Comparison of ENCODE assay signal across 12 cellular contexts in the genomic region with DNA sequence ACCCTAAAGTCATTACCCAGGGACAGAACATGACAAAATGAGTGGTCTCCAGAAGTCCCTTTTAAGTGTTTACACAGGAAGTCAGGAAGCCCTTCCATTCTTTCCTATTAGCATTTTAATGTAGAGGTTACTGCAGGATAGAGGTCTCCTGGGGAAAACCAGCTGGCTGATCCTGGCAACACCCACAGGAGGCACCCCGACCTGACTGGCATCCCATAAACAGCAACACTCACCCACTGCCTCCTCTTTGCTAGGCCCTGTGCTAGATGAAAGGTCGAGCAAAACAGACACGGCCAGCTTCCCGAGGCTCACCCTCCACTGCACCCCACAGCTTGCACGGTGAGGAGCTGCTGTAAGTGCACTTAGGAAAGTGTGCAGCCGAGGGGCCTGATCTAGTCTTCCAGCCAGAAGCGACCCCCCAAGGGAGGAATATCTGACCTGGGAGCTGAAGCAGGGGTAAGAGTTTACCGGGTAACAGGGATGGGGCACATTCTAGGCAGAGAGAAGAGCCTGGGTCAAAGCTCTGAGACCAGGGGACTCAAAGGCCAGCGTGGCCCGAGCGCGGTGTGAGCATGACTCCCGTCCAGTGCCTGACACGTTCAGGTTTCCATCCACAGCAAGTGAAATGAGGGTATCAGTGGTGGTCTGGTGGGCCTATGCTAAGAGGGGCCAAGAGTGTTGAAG. TPM values are rescaled to one million over a fixed set of nuclear protein-coding genes. Genes with fewer than 3 reads are reported as not detected.
DNase-seq lines count a peak whose midpoint lies in the region; ATAC-seq lines count a peak whose summit lies in the region.
"Had no signal": no experiment of that assay in that cellular context is flagged by ENCODE, and none has a peak within 500 bp of the region (broad histone marks: within the 10 kb centered on the region; RNA-seq: fewer than 3 reads in every experiment).

No MANE protein-coding gene starts in this region.

- POLR2A ChIA-PET in CD8-positive, alpha-beta memory T cell (lab: Charles Lee) = interaction anchor here (1.9 kb wide), 1 partner anchor 9 kb away, joined by 7 read pairs; a partner anchor contains a TSS
- POLR2A ChIA-PET in activated naive CD8-positive, alpha-beta T cell treated with anti-CD3 and anti-CD28 coated beads, Interleukin-2, amount 10 ng/mL, durations not matched to agents 7 days and 5 days (lab: Charles Lee) = no interaction called here
- POLR2A ChIA-PET in naive thymus-derived CD8-positive, alpha-beta T cell (lab: Charles Lee) = interaction anchor here (0.6 to 2.2 kb wide), 4 partner anchors 8 to 174 kb away, joined by 3 to 14 read pairs (median 6); a partner anchor contains a TSS

- CTCF ChIA-PET in CD8-positive, alpha-beta memory T cell (lab: Charles Lee) = interaction anchor here (2.3 kb wide), 1 partner anchor 30 kb away, joined by 8 read pairs; a partner anchor contains a TSS

- peaks cover 4% of the 10 kb centered on the region for H3K36me3 ChIP-seq in CD8-positive, alpha-beta memory T cell (ENCODE audit: insufficient read depth, low read length)
- H3K36me3 ChIP-seq in KOPT-K1 (ENCODE audit: insufficient read depth, low read length) = peaks cover 30% of the 10 kb centered on the region
- H3K36me3 ChIP-seq: colonic mucosa had no signal

- no peaks in the 10 kb centered on the region for H3K9me3 Mint-ChIP-seq in CD8-positive, alpha-beta memory T cell
- H3K9me3 Mint-ChIP-seq in activated naive CD8-positive, alpha-beta T cell treated with anti-CD3 and anti-CD28 coated beads, Interleukin-2, amount 10 ng/mL, durations not matched to agents 7 days and 5 days = no peaks in the 10 kb centered on the region
- no peaks in the 10 kb centered on the region for H3K9me3 Mint-ChIP-seq in naive thymus-derived CD8-positive, alpha-beta T cell

- no peak overlapping the region for H3K4me3 ChIP-seq in CD8-positive, alpha-beta memory T cell (ENCODE audit: low read length)
- H3K4me3 ChIP-seq: colonic mucosa, gastroesophageal sphincter, right atrium auricular region had no signal

- peak overlapping the region; percentile 80 to 92 (median 86) for H3K27ac Mint-ChIP-seq in CD8-positive, alpha-beta memory T cell
- peak overlapping the region; percentile 68 for H3K27ac Mint-ChIP-seq in activated naive CD8-positive, alpha-beta T cell treated with anti-CD3 and anti-CD28 coated beads, Interleukin-2, amount 10 ng/mL, durations not matched to agents 7 days and 5 days
- peak overlapping the region; percentile 85 to 95 (median 90) for H3K27ac Mint-ChIP-seq in naive thymus-derived CD8-positive, alpha-beta T cell

- H3K27ac ChIP-seq in CD8-positive, alpha-beta memory T cell (ENCODE audit: low read depth, low read length) = no peak overlapping the region
- H3K27ac ChIP-seq in KOPT-K1 (ENCODE audit: low read depth, low read length, poor library complexity, severe bottlenecking) = peak overlapping the region; percentile 56
- H3K27ac ChIP-seq: colonic mucosa, gastroesophageal sphincter, right atrium auricular region had no signal

- peaks cover 35% of the 10 kb centered on the region for H3K4me1 ChIP-seq in CD8-positive, alpha-beta memory T cell (ENCODE audit: insufficient read depth, low read length)
- H3K4me1 ChIP-seq: colonic mucosa had no signal

- H3K4me1 Mint-ChIP-seq in CD8-positive, alpha-beta memory T cell = peaks cover 42 to 50% (median 46%) of the 10 kb centered on the region in 3 donors
- H3K4me1 Mint-ChIP-seq in activated naive CD8-positive, alpha-beta T cell treated with anti-CD3 and anti-CD28 coated beads, Interleukin-2, amount 10 ng/mL, durations not matched to agents 7 days and 5 days = peaks cover 33% of the 10 kb centered on the region
- H3K4me1 Mint-ChIP-seq in naive thymus-derived CD8-positive, alpha-beta T cell = peaks cover 34 to 57% (median 53%) of the 10 kb centered on the region in 4 donors

- H3K4me3 Mint-ChIP-seq in CD8-positive, alpha-beta memory T cell = peak overlapping the region in 2 of 7 donors; percentile 32 to 37
- peak overlapping the region; percentile 53 for H3K4me3 Mint-ChIP-seq in activated naive CD8-positive, alpha-beta T cell treated with anti-CD3 and anti-CD28 coated beads, Interleukin-2, amount 10 ng/mL, durations not matched to agents 7 days and 5 days
- peak overlapping the region in 9 of 10 donors; percentile 2 to 68 (median 50) for H3K4me3 Mint-ChIP-seq in naive thymus-derived CD8-positive, alpha-beta T cell

- intact Hi-C loops in posterior vena cava (cut with DNase I) = no loop called here

- no peaks in the 10 kb centered on the region for H3K27me3 Mint-ChIP-seq in CD8-positive, alpha-beta memory T cell
- no peaks in the 10 kb centered on the region for H3K27me3 Mint-ChIP-seq in activated naive CD8-positive, alpha-beta T cell treated with anti-CD3 and anti-CD28 coated beads, Interleukin-2, amount 10 ng/mL, durations not matched to agents 7 days and 5 days
- H3K27me3 Mint-ChIP-seq in naive thymus-derived CD8-positive, alpha-beta T cell = no peaks in the 10 kb centered on the region

- no peaks in the 10 kb centered on the region for H3K27me3 ChIP-seq in CD8-positive, alpha-beta memory T cell (ENCODE audit: insufficient read depth, low read length, poor library complexity, severe bottlenecking)
- H3K27me3 ChIP-seq: colonic mucosa, gastroesophageal sphincter, right atrium auricular region had no signal

- no peak for ATAC-seq in activated naive CD8-positive, alpha-beta T cell treated with anti-CD3 and anti-CD28 coated beads, Interleukin-2, amount 10 ng/mL, durations not matched to agents 7 days and 5 days (ENCODE audit: low read depth)
- peak in 1 of 2 donors; percentile 26 for ATAC-seq in naive thymus-derived CD8-positive, alpha-beta T cell
- ATAC-seq in HG02970 (IDR thresholded peaks at IDR 0.05; ENCODE audit: low FRiP score, unreplicated experiment) (no peak), GM18502 (IDR thresholded peaks at IDR 0.05; ENCODE audit: poor library complexity, unreplicated experiment) (no peak)
- ATAC-seq in activated CD4-positive, CD25-positive, alpha-beta regulatory T cell treated with anti-CD3 and anti-CD28 coated beads, Interleukin-2, amount 50 U/mL, for 24 hours = no peak
- ATAC-seq: gastroesophageal sphincter had no signal

- no peaks in the 10 kb centered on the region for H3K9me3 ChIP-seq in CD8-positive, alpha-beta memory T cell (ENCODE audit: low read length)
- no peaks in the 10 kb centered on the region for H3K9me3 ChIP-seq in KOPT-K1 (ENCODE audit: insufficient read depth, low read length, poor library complexity, severe bottlenecking)
- H3K9me3 ChIP-seq: colonic mucosa, gastroesophageal sphincter, right atrium auricular region had no signal

- DNase-seq in CD8-positive, alpha-beta memory T cell = no peak
- DNase-seq in activated naive CD8-positive, alpha-beta T cell treated with anti-CD3 and anti-CD28 coated beads, Interleukin-2, amount 10 ng/mL, durations not matched to agents 7 days and 5 days = no peak
- no peak for DNase-seq in naive thymus-derived CD8-positive, alpha-beta T cell
- DNase-seq in posterior vena cava (ENCODE audit: low spot score) = no peak
- DNase-seq: colonic mucosa, NCI-H1105 had no signal

- peaks cover 7 to 31% (median 9%) of the 10 kb centered on the region in 3 donors for H3K36me3 Mint-ChIP-seq in CD8-positive, alpha-beta memory T cell
- H3K36me3 Mint-ChIP-seq in activated naive CD8-positive, alpha-beta T cell treated with anti-CD3 and anti-CD28 coated beads, Interleukin-2, amount 10 ng/mL, durations not matched to agents 7 days and 5 days = peaks cover 12% of the 10 kb centered on the region
- H3K36me3 Mint-ChIP-seq in naive thymus-derived CD8-positive, alpha-beta T cell = peaks cover 4 to 31% (median 5%) of the 10 kb centered on the region in 3 donors

RNA-seq across cellular contexts. Expression of a gene that starts 9.0 kb away (rescaled TPM):
- 100 to 1,000 TPM in 1 of 2 experiments, 10 to 100 TPM in 1; 97.2 to 100 TPM for total RNA-seq in CD8-positive, alpha-beta memory T cell
- 1,407 TPM for polyA plus RNA-seq in CD8-positive, alpha-beta memory T cell
- total RNA-seq in activated naive CD8-positive, alpha-beta T cell treated with anti-CD3 and anti-CD28 coated beads, Interleukin-2, amount 10 ng/mL, durations not matched to agents 7 days and 5 days = 100 to 1,000 TPM; 237 to 249 TPM
- total RNA-seq in naive thymus-derived CD8-positive, alpha-beta T cell = 100 to 1,000 TPM; 301 to 314 TPM
- polyA plus RNA-seq in naive thymus-derived CD8-positive, alpha-beta T cell = 1,000 to 10,000 TPM; 1,276 to 1,317 (median 1,313) TPM
- total RNA-seq in posterior vena cava = 100 to 1,000 TPM; 156 to 169 TPM

RNA-seq across cellular contexts. Expression of a gene that starts 22.6 kb away (rescaled TPM):
- total RNA-seq in CD8-positive, alpha-beta memory T cell = under 1 TPM; 0.72 to 0.84 TPM
- 28.9 TPM for polyA plus RNA-seq in CD8-positive, alpha-beta memory T cell
- total RNA-seq in activated naive CD8-positive, alpha-beta T cell treated with anti-CD3 and anti-CD28 coated beads, Interleukin-2, amount 10 ng/mL, durations not matched to agents 7 days and 5 days = 1 to 10 TPM; 4.1 to 5.6 TPM
- 1 to 10 TPM; 5.5 to 6.9 TPM for total RNA-seq in naive thymus-derived CD8-positive, alpha-beta T cell
- 10 to 100 TPM; 15.1 to 18.5 (median 15.6) TPM for polyA plus RNA-seq in naive thymus-derived CD8-positive, alpha-beta T cell
- 1 to 10 TPM; 6.5 to 9.3 TPM for total RNA-seq in posterior vena cava

RNA-seq across cellular contexts. Expression of a gene that starts 29.8 kb away (rescaled TPM):
- 10 to 100 TPM; 12.0 to 15.4 TPM for total RNA-seq in CD8-positive, alpha-beta memory T cell
- polyA plus RNA-seq in CD8-positive, alpha-beta memory T cell = 2.2 TPM
- 10 to 100 TPM; 20.6 to 21.8 TPM for total RNA-seq in activated naive CD8-positive, alpha-beta T cell treated with anti-CD3 and anti-CD28 coated beads, Interleukin-2, amount 10 ng/mL, durations not matched to agents 7 days and 5 days
- total RNA-seq in naive thymus-derived CD8-positive, alpha-beta T cell = 10 to 100 TPM; 46.2 to 49.7 TPM
- 1 to 10 TPM in 2 of 3 donors, under 1 TPM in 1; 0.62 to 1.8 (median 1.7) TPM for polyA plus RNA-seq in naive thymus-derived CD8-positive, alpha-beta T cell
- total RNA-seq in posterior vena cava = 10 to 100 TPM; 18.1 to 19.4 TPM
